Comparison of ENCODE assay signal across 7 cellular contexts in the genomic region with DNA sequence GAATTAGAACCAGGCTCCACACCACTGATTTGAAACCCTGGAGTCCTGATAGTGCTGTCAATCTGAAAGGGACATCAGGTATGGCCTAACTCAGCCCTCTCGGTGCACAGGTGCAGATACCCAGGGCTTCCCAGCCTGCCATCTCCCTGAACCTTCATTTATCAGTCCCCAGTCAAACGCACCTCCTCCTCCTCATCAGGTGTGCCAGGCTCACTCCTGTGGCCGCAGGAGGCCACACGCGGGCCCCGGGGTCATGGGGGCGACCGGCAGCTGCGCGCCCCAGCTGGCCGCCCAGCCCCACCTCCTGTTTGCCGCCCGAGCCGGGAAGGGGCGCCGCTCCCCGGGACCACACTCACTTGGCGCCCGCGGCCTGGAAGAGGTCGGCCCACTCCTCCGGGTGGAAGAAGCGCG. TPM values are rescaled to one million over a fixed set of nuclear protein-coding genes. Genes with fewer than 3 reads are reported as not detected.
A peak's percentile ranks its signal among the peaks of the same experiment; 100 is the strongest.
DNase-seq lines count a peak whose midpoint lies in the region; ATAC-seq, FAIRE-seq and TF ChIP-seq lines count a peak whose summit lies in the region.

No MANE protein-coding gene starts in this region.

- H3K27ac Mint-ChIP-seq in activated T-helper 2 cell treated with anti-CD3 and anti-CD28 coated beads, Interferon-gamma antibody, Interleukin-2, Interleukin-4, amounts not matched to agents 10 μg/mL and 5 μg/mL and 100 μg/mL, durations not matched to agents 14 hours and 24 hours and 36 hours = no peak overlapping the region

- peak overlapping the region; percentile 48 for H3K9ac ChIP-seq in keratinocyte (ENCODE audit: control insufficient read depth, extremely low read depth, insufficient read depth, low read length)

- intact Hi-C loops in activated T-helper 2 cell treated with anti-CD3 and anti-CD28 coated beads, Interferon-gamma antibody, Interleukin-2, Interleukin-4, amounts not matched to agents 10 μg/mL and 5 μg/mL and 100 μg/mL, durations not matched to agents 14 hours and 24 hours and 36 hours (cut with micrococcal nuclease) = loop anchor here (5.0 kb wide), 1 partner anchor 90 kb away; the partner anchor contains the start of gene PNRC2

- H3K4me1 ChIP-seq in keratinocyte (ENCODE audit: control insufficient read depth, extremely low read depth, insufficient read depth, low read length) = peaks cover 18% of the 10 kb centered on the region
- peaks cover 21% of the 10 kb centered on the region for H3K4me1 ChIP-seq in suprapubic skin

- H3K9me1 ChIP-seq in keratinocyte (ENCODE audit: control insufficient read depth, extremely low read depth, insufficient read depth, low read length) = peaks cover 3% of the 10 kb centered on the region

- H3K79me2 ChIP-seq in keratinocyte (ENCODE audit: control insufficient read depth, insufficient read depth, low read length) = no peaks in the 10 kb centered on the region

- H2AFZ ChIP-seq in keratinocyte (ENCODE audit: control insufficient read depth, low read length) = peak overlapping the region; percentile 87

- TF ChIP-seq EP300 in suprapubic skin (IDR thresholded peaks at IDR 0.05) = no peak

- H3K4me1 Mint-ChIP-seq in activated T-helper 2 cell treated with anti-CD3 and anti-CD28 coated beads, Interferon-gamma antibody, Interleukin-2, Interleukin-4, amounts not matched to agents 10 μg/mL and 5 μg/mL and 100 μg/mL, durations not matched to agents 14 hours and 24 hours and 36 hours (ENCODE audit: low read depth) = peaks cover 16% of the 10 kb centered on the region

- dilution Hi-C loops in keratinocyte (cut with MboI; ENCODE audit: extremely low pct_ligation_motif_present, low sequenced_read_pairs) = no loop called here

- peak overlapping the region; percentile 85 for H3K4me2 ChIP-seq in keratinocyte (ENCODE audit: control insufficient read depth, extremely low read depth, insufficient read depth, low read depth, low read length)

- H3K27me3 ChIP-seq in keratinocyte (ENCODE audit: control insufficient read depth, extremely low read depth, insufficient read depth, low read length) (peaks cover 7% of the 10 kb centered on the region), suprapubic skin (no peaks in the 10 kb centered on the region)

- H3K36me3 Mint-ChIP-seq in activated T-helper 2 cell treated with anti-CD3 and anti-CD28 coated beads, Interferon-gamma antibody, Interleukin-2, Interleukin-4, amounts not matched to agents 10 μg/mL and 5 μg/mL and 100 μg/mL, durations not matched to agents 14 hours and 24 hours and 36 hours (ENCODE audit: low read depth) = no peaks in the 10 kb centered on the region

- 4% methylated on average over 11 of the region's 24 CpGs for WGBS in suprapubic skin

- peak overlapping the region; percentile 60 to 71 (median 64) for H3K4me3 ChIP-seq in keratinocyte (ENCODE audit: control insufficient read depth in 2 of 3, extremely low read depth in 1 of 3, insufficient read depth in 2 of 3, low read depth in 1 of 3, low read length in 3 of 3)
- H3K4me3 ChIP-seq in suprapubic skin = peak overlapping the region; percentile 83

- peak; percentile 29 for ATAC-seq in GM19397 (IDR thresholded peaks at IDR 0.05; ENCODE audit: unreplicated experiment)
- ATAC-seq in HG03108 (IDR thresholded peaks at IDR 0.05; ENCODE audit: unreplicated experiment) = peak; percentile 22
- ATAC-seq in HG03469 (IDR thresholded peaks at IDR 0.05; ENCODE audit: unreplicated experiment) = no peak

- FAIRE-seq in keratinocyte (lab: Jason Lieb, UNC) = no peak

- H3K27ac ChIP-seq in keratinocyte (ENCODE audit: control insufficient read depth, insufficient read depth, low read length) = no peak overlapping the region
- H3K27ac ChIP-seq in suprapubic skin = peak overlapping the region; percentile 70

- no peaks in the 10 kb centered on the region for H3K36me3 ChIP-seq in keratinocyte (ENCODE audit: control insufficient read depth in 2 of 2, extremely low read depth in 1 of 2, insufficient read depth in 2 of 2, low read length in 2 of 2)
- H3K36me3 ChIP-seq in suprapubic skin = peaks cover 14% of the 10 kb centered on the region

- DNase-seq in activated T-helper 2 cell treated with anti-CD3 and anti-CD28 coated beads, Interferon-gamma antibody, Interleukin-2, Interleukin-4, amounts not matched to agents 10 μg/mL and 5 μg/mL and 100 μg/mL, durations not matched to agents 14 hours and 24 hours and 36 hours (ENCODE audit: low spot score) = no peak
- DNase-seq in keratinocyte (ENCODE audit: low read depth, low spot score) = no peak
- no peak for DNase-seq in suprapubic skin (ENCODE audit: low spot score in 2 of 2)
- DNase-seq in NCI-H82 (lab: John Stamatoyannopoulos, UW) = no peak

- no peak for TF ChIP-seq CTCF in keratinocyte (optimal IDR thresholded peaks at IDR 0.05 in 1 of 3, IDR thresholded peaks at IDR 0.05 in 1 of 3, conservative IDR thresholded peaks at IDR 0.05 in 1 of 3; ENCODE audit: extremely low read depth in 1 of 3, insufficient read depth in 2 of 3, low read length in 3 of 3)
- no peak for TF ChIP-seq CTCF in suprapubic skin (IDR thresholded peaks at IDR 0.05)

- H3K9me3 ChIP-seq in keratinocyte (ENCODE audit: control insufficient read depth, low read depth, low read length) (no peaks in the 10 kb centered on the region), suprapubic skin (no peaks in the 10 kb centered on the region)

- peak overlapping the region; percentile 86 for H3K4me3 Mint-ChIP-seq in activated T-helper 2 cell treated with anti-CD3 and anti-CD28 coated beads, Interferon-gamma antibody, Interleukin-2, Interleukin-4, amounts not matched to agents 10 μg/mL and 5 μg/mL and 100 μg/mL, durations not matched to agents 14 hours and 24 hours and 36 hours (ENCODE audit: low read depth)

- H3K27me3 Mint-ChIP-seq in activated T-helper 2 cell treated with anti-CD3 and anti-CD28 coated beads, Interferon-gamma antibody, Interleukin-2, Interleukin-4, amounts not matched to agents 10 μg/mL and 5 μg/mL and 100 μg/mL, durations not matched to agents 14 hours and 24 hours and 36 hours (ENCODE audit: low read depth) = peaks cover 16% of the 10 kb centered on the region

- no peaks in the 10 kb centered on the region for H4K20me1 ChIP-seq in keratinocyte (ENCODE audit: control insufficient read depth, extremely low read depth, insufficient read depth, low read length)

- TF ChIP-seq POLR2A in suprapubic skin (IDR thresholded peaks at IDR 0.05) = no peak

- no peaks in the 10 kb centered on the region for H3K9me3 Mint-ChIP-seq in activated T-helper 2 cell treated with anti-CD3 and anti-CD28 coated beads, Interferon-gamma antibody, Interleukin-2, Interleukin-4, amounts not matched to agents 10 μg/mL and 5 μg/mL and 100 μg/mL, durations not matched to agents 14 hours and 24 hours and 36 hours

RNA-seq across cellular contexts. Expression of gene FUCA1, which starts 0.5 kb away (rescaled TPM):
- total RNA-seq in activated T-helper 2 cell treated with anti-CD3 and anti-CD28 coated beads, Interferon-gamma antibody, Interleukin-2, Interleukin-4, amounts not matched to agents 10 μg/mL and 5 μg/mL and 100 μg/mL, durations not matched to agents 14 hours and 24 hours and 36 hours = 3.3 and 4.0 TPM in 2 replicates
- polyA plus RNA-seq in keratinocyte = 9.0 to 11.9 TPM (median 10.3 TPM) in 3 replicates
- polyA plus RNA-seq in keratinocyte (2011; ENCODE audit: low read depth) = 4.3 TPM
- 6.0 and 11.0 TPM in 2 replicates for polyA plus RNA-seq in keratinocyte (2011; cell fraction: cytosol; rRNA removed)
- 13.6 and 14.2 TPM in 2 replicates for polyA plus RNA-seq in keratinocyte (2011; cell fraction: nucleus; rRNA removed)
- polyA plus RNA-seq in keratinocyte (2012; ENCODE audit: low replicate concordance) = 4.7 and 6.4 TPM in 2 replicates
- 2.3 to 7.5 TPM (median 6.6 TPM) in 3 replicates for polyA minus RNA-seq in keratinocyte
- polyA minus RNA-seq in keratinocyte (2011; cell fraction: cytosol; rRNA and poly(A)+ RNA removed) = 8.1 TPM
- polyA minus RNA-seq in keratinocyte (2011; cell fraction: nucleus; rRNA and poly(A)+ RNA removed) = 6.2 and 9.5 TPM in 2 replicates
- 10 to 100 TPM; 11.8 to 17.6 (median 13.8) TPM for total RNA-seq in suprapubic skin

RNA-seq across cellular contexts. Expression of gene HMGCL, which starts 42.3 kb away (rescaled TPM):
- total RNA-seq in activated T-helper 2 cell treated with anti-CD3 and anti-CD28 coated beads, Interferon-gamma antibody, Interleukin-2, Interleukin-4, amounts not matched to agents 10 μg/mL and 5 μg/mL and 100 μg/mL, durations not matched to agents 14 hours and 24 hours and 36 hours = 22.8 and 25.9 TPM in 2 replicates
- polyA plus RNA-seq in keratinocyte = 24.1 to 35.0 TPM (median 29.6 TPM) in 3 replicates
- 13.9 TPM for polyA plus RNA-seq in keratinocyte (2011; ENCODE audit: low read depth)
- 23.6 and 23.7 TPM in 2 replicates for polyA plus RNA-seq in keratinocyte (2011; cell fraction: cytosol; rRNA removed)
- polyA plus RNA-seq in keratinocyte (2011; cell fraction: nucleus; rRNA removed) = 26.0 and 26.5 TPM in 2 replicates
- 22.9 and 36.0 TPM in 2 replicates for polyA plus RNA-seq in keratinocyte (2012; ENCODE audit: low replicate concordance)
- 7.3 to 18.4 TPM (median 16.4 TPM) in 3 replicates for polyA minus RNA-seq in keratinocyte
- polyA minus RNA-seq in keratinocyte (2011; cell fraction: cytosol; rRNA and poly(A)+ RNA removed) = 8.4 TPM
- 8.7 and 10.8 TPM in 2 replicates for polyA minus RNA-seq in keratinocyte (2011; cell fraction: nucleus; rRNA and poly(A)+ RNA removed)
- 10 to 100 TPM; 17.7 to 41.9 (median 29.3) TPM for total RNA-seq in suprapubic skin

RNA-seq across cellular contexts. Expression of gene CNR2, which starts 45.6 kb away (rescaled TPM):
- 0.05 and 0.07 TPM in 2 replicates for total RNA-seq in activated T-helper 2 cell treated with anti-CD3 and anti-CD28 coated beads, Interferon-gamma antibody, Interleukin-2, Interleukin-4, amounts not matched to agents 10 μg/mL and 5 μg/mL and 100 μg/mL, durations not matched to agents 14 hours and 24 hours and 36 hours
- not detected in 3 replicates for polyA plus RNA-seq in keratinocyte
- not detected for polyA plus RNA-seq in keratinocyte (2011; ENCODE audit: low read depth)
- not detected in 2 replicates for polyA plus RNA-seq in keratinocyte (2011; cell fraction: cytosol; rRNA removed)
- polyA plus RNA-seq in keratinocyte (2011; cell fraction: nucleus; rRNA removed) = not detected in 2 replicates
- polyA plus RNA-seq in keratinocyte (2012; ENCODE audit: low replicate concordance) = not detected in 2 replicates
- polyA minus RNA-seq in keratinocyte = not detected in 3 replicates
- not detected for polyA minus RNA-seq in keratinocyte (2011; cell fraction: cytosol; rRNA and poly(A)+ RNA removed)
- not detected in 2 replicates for polyA minus RNA-seq in keratinocyte (2011; cell fraction: nucleus; rRNA and poly(A)+ RNA removed)
- total RNA-seq in suprapubic skin = not detected
